In the genomic region with DNA sequence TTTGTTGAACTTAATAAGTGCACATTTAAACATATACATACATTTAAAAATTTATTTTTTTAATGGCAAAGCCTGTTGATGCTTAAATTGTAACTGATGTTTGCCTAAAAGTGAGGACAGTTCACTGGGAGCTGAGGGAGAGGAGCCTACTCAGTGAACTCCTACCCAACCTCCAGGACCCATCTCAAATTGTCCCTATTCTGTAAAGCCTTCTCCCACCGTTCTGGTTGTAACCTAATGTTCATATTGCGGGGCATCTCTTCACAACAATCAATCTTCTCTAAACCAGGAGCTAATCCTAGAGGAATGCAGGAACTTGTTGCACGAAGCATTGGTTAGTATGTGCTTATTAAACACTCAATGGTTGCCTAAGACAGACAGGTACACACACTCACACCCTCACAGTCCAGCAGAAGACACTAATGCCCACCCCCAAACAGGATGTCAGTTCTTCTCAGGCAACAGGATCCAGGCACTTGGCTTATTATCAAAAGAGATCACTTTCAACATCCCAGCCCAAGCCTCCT, we compare ENCODE assay signal across 1 cellular context.
A peak's percentile ranks its signal among the peaks of the same experiment; 100 is the strongest.
TF ChIP-seq lines count a peak whose summit lies in the region.

No MANE protein-coding gene starts in this region.

TF ChIP-seq in GM12878, 131 proteins besides CTCF, POLR2A, EP300 and RAD21:
- TF ChIP-seq POU2F2 (IDR thresholded peaks at IDR 0.05; ENCODE audit: borderline replicate concordance, low read depth, low read length) (no peak), MTA3 (IDR thresholded peaks at IDR 0.05; ENCODE audit: borderline replicate concordance, low read length) (no peak), NFXL1 (IDR thresholded peaks at IDR 0.05; ENCODE audit: borderline replicate concordance) (no peak)
- TF ChIP-seq, protein P1, sequence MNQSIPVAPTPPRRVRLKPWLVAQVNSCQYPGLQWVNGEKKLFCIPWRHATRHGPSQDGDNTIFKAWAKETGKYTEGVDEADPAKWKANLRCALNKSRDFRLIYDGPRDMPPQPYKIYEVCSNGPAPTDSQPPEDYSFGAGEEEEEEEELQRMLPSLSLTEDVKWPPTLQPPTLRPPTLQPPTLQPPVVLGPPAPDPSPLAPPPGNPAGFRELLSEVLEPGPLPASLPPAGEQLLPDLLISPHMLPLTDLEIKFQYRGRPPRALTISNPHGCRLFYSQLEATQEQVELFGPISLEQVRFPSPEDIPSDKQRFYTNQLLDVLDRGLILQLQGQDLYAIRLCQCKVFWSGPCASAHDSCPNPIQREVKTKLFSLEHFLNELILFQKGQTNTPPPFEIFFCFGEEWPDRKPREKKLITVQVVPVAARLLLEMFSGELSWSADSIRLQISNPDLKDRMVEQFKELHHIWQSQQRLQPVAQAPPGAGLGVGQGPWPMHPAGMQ (IDR thresholded peaks at IDR 0.05; ENCODE audit: borderline replicate concordance), result no peak
- TF ChIP-seq, protein P2, sequence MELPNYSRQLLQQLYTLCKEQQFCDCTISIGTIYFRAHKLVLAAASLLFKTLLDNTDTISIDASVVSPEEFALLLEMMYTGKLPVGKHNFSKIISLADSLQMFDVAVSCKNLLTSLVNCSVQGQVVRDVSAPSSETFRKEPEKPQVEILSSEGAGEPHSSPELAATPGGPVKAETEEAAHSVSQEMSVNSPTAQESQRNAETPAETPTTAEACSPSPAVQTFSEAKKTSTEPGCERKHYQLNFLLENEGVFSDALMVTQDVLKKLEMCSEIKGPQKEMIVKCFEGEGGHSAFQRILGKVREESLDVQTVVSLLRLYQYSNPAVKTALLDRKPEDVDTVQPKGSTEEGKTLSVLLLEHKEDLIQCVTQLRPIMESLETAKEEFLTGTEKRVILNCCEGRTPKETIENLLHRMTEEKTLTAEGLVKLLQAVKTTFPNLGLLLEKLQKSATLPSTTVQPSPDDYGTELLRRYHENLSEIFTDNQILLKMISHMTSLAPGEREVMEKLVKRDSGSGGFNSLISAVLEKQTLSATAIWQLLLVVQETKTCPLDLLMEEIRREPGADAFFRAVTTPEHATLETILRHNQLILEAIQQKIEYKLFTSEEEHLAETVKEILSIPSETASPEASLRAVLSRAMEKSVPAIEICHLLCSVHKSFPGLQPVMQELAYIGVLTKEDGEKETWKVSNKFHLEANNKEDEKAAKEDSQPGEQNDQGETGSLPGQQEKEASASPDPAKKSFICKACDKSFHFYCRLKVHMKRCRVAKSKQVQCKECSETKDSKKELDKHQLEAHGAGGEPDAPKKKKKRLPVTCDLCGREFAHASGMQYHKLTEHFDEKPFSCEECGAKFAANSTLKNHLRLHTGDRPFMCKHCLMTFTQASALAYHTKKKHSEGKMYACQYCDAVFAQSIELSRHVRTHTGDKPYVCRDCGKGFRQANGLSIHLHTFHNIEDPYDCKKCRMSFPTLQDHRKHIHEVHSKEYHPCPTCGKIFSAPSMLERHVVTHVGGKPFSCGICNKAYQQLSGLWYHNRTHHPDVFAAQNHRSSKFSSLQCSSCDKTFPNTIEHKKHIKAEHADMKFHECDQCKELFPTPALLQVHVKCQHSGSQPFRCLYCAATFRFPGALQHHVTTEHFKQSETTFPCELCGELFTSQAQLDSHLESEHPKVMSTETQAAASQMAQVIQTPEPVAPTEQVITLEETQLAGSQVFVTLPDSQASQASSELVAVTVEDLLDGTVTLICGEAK (IDR thresholded peaks at IDR 0.05; ENCODE audit: borderline replicate concordance), result peak; percentile 70
